1 cellular context compared by ENCODE assay signal in genomic region chr1:77673030-77673429, GRCh38.
TF ChIP-seq lines count a peak whose summit lies in the region.

No MANE protein-coding gene starts in this region.

TF ChIP-seq in WTC11, 78 proteins besides CTCF, POLR2A, EP300 and RAD21 (continued from another document):
- TF ChIP-seq AFF4 (CRISPR knock-in tag; IDR thresholded peaks at IDR 0.05; ENCODE audit: borderline replicate concordance) (no peak), ZNF416 (CRISPR knock-in tag; IDR thresholded peaks at IDR 0.05) (no peak), KAT7 (CRISPR knock-in tag; IDR thresholded peaks at IDR 0.05; ENCODE audit: borderline replicate concordance) (no peak), FOXP1 (CRISPR knock-in tag; IDR thresholded peaks at IDR 0.05; ENCODE audit: borderline replicate concordance) (no peak), ZNF317 (CRISPR knock-in tag; IDR thresholded peaks at IDR 0.05; ENCODE audit: borderline replicate concordance, low read depth) (no peak), ZNF396 (CRISPR knock-in tag; IDR thresholded peaks at IDR 0.05; ENCODE audit: borderline replicate concordance) (no peak), SMAD4 (CRISPR knock-in tag; IDR thresholded peaks at IDR 0.05) (no peak)
- TF ChIP-seq, protein P1, sequence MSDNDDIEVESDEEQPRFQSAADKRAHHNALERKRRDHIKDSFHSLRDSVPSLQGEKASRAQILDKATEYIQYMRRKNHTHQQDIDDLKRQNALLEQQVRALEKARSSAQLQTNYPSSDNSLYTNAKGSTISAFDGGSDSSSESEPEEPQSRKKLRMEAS (CRISPR knock-in tag; IDR thresholded peaks at IDR 0.05): no peak
